ENCODE assay signal across 8 cellular contexts in genomic region chr7:70764004-70764691, GRCh38.
DNase-seq lines count a peak whose midpoint lies in the region; ATAC-seq lines count a peak whose summit lies in the region.

No MANE protein-coding gene starts in this region.

- DNase-seq in stimulated activated naive CD4-positive, alpha-beta T cell treated with Interleukin-2 at 50 U/mL for 16 hours (lab: John Stamatoyannopoulos, UW), result peak; percentile 50
- no peak for DNase-seq in stimulated activated naive CD4-positive, alpha-beta T cell (lab: John Stamatoyannopoulos, UW)
- peak; percentile 41 for DNase-seq in activated CD4-positive, alpha-beta memory T cell treated with anti-CD3 and anti-CD28 coated beads, Interleukin-2, amount 10 ng/mL, durations not matched to agents 7 days and 5 days
- DNase-seq in ACHN (no peak), amniotic stem cell (lab: John Stamatoyannopoulos, UW) (no peak), NCI-H446 (lab: John Stamatoyannopoulos, UW) (no peak), superior temporal gyrus (ENCODE audit: extremely low spot score) (no peak)

- H3K36me3 Mint-ChIP-seq in activated CD4-positive, alpha-beta memory T cell treated with anti-CD3 and anti-CD28 coated beads, Interleukin-2, amount 10 ng/mL, durations not matched to agents 7 days and 5 days (ENCODE audit: low read depth), result peaks cover 12% of the 10 kb centered on the region

- H3K27me3 Mint-ChIP-seq in activated CD4-positive, alpha-beta memory T cell treated with anti-CD3 and anti-CD28 coated beads, Interleukin-2, amount 10 ng/mL, durations not matched to agents 7 days and 5 days, result no peaks in the 10 kb centered on the region

- POLR2A ChIA-PET in activated CD4-positive, alpha-beta memory T cell treated with anti-CD3 and anti-CD28 coated beads, Interleukin-2, amount 10 ng/mL, durations not matched to agents 7 days and 5 days (lab: Charles Lee), result interaction anchor here (1.1 to 3.6 kb wide), 3 partner anchors 12 to 24 kb away, joined by 3 to 32 read pairs (median 5); no protein-coding TSS in a partner anchor

- peak overlapping the region; percentile 49 for H3K4me3 Mint-ChIP-seq in activated CD4-positive, alpha-beta memory T cell treated with anti-CD3 and anti-CD28 coated beads, Interleukin-2, amount 10 ng/mL, durations not matched to agents 7 days and 5 days

- H3K4me1 Mint-ChIP-seq in activated CD4-positive, alpha-beta memory T cell treated with anti-CD3 and anti-CD28 coated beads, Interleukin-2, amount 10 ng/mL, durations not matched to agents 7 days and 5 days, result peaks cover 21% of the 10 kb centered on the region

- CTCF ChIA-PET in activated CD4-positive, alpha-beta memory T cell treated with anti-CD3 and anti-CD28 coated beads, Interleukin-2, amount 10 ng/mL, durations not matched to agents 7 days and 5 days (lab: Charles Lee), result interaction anchor here (1.1 to 1.7 kb wide), 5 partner anchors 9 to 65 kb away, joined by 3 to 7 read pairs (median 4); no protein-coding TSS in a partner anchor

- in situ Hi-C loops in ACHN (cut with HindIII; ENCODE audit: low pct_ligation_motif_present, low pct_unique_long_range_greater_than_20kb, low sequenced_read_pairs), result no loop called here

- H3K27ac Mint-ChIP-seq in activated CD4-positive, alpha-beta memory T cell treated with anti-CD3 and anti-CD28 coated beads, Interleukin-2, amount 10 ng/mL, durations not matched to agents 7 days and 5 days, result peak overlapping the region; percentile 79

- peaks cover 2% of the 10 kb centered on the region for H3K9me3 Mint-ChIP-seq in activated CD4-positive, alpha-beta memory T cell treated with anti-CD3 and anti-CD28 coated beads, Interleukin-2, amount 10 ng/mL, durations not matched to agents 7 days and 5 days

- peak; percentile 84 for ATAC-seq in HG02981 (IDR thresholded peaks at IDR 0.05; ENCODE audit: unreplicated experiment)

Comparison
In these comparisons a context has a peak if more than half of its experiments do, and no peak if none do; other contexts are left out.
1. DNase-seq: peak in stimulated activated naive CD4-positive, alpha-beta T cell treated with Interleukin-2 at 50 U/mL for 16 hours (single experiment) and activated CD4-positive, alpha-beta memory T cell treated with anti-CD3 and anti-CD28 coated beads, Interleukin-2, amount 10 ng/mL, durations not matched to agents 7 days and 5 days (single experiment); none in stimulated activated naive CD4-positive, alpha-beta T cell (0 of 6), ACHN (single experiment), amniotic stem cell (single experiment), NCI-H446 (0 of 2) and superior temporal gyrus (single experiment).